In the genomic region with DNA sequence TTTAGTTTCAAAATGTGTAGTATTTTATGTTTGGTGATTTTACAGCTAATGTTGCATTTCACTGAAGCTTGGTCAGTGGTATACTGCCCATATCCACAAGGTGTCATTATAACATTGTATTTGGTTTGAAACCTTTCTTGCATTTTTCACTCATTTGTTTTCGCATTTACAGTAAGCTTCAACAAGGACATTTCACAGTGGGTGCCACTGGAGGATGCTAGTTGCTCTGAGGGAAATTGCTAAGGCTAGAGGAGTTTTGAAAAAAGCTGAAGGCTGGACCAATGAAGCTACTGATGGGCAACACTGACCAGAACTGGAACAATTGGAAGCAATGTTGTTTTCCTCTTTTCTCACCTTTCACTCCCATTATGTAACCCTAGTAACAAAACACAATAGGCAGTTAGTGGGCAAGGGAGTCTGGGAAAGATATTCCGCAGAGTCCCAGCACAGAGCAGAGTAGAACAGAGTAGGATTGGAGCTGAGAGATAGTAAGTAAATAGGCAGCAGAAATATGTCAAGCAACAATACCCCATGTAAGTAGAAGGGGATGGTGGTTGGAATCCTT, we compare ENCODE assay signal across 8 cellular contexts. TPM values are rescaled to one million over a fixed set of nuclear protein-coding genes. Genes with fewer than 3 reads are reported as not detected.
DNase-seq lines count a peak whose midpoint lies in the region; ATAC-seq and TF ChIP-seq lines count a peak whose summit lies in the region.

No MANE protein-coding gene starts in this region.

- TF ChIP-seq RAD21 in neural cell (conservative IDR thresholded peaks at IDR 0.05), result peak; percentile 99

- no peaks in the 10 kb centered on the region for H3F3A ChIP-seq in neural cell (ENCODE audit: insufficient read depth, low read length, poor library complexity, severe bottlenecking)

- H3K4me3 ChIP-seq in esophagus squamous epithelium (no peak overlapping the region), neural cell (ENCODE audit: low read length) (no peak overlapping the region)

- intact Hi-C loops in esophagus squamous epithelium (cut with DNase I), result loop anchor here (10.0 kb wide), 1 partner anchor 111 kb away; no protein-coding TSS in a partner anchor

- H2AFZ ChIP-seq in neural cell (ENCODE audit: low read depth, low read length), result no peak overlapping the region

- H3K9me2 ChIP-seq in neural cell (ENCODE audit: insufficient read depth, low read length), result no peaks in the 10 kb centered on the region

- CTCF ChIA-PET in RWPE1 (lab: Yijun Ruan, JAX), result interaction anchor here (0.5 to 1.7 kb wide), 15 partner anchors 10 to 1804 kb away, joined by 3 to 23 read pairs (median 3); no protein-coding TSS in a partner anchor

- H3K4me2 ChIP-seq in neural cell (ENCODE audit: low read length), result no peak overlapping the region

- H4K20me1 ChIP-seq in neural cell (ENCODE audit: insufficient read depth), result no peaks in the 10 kb centered on the region

- H3K27me3 ChIP-seq in esophagus squamous epithelium (no peaks in the 10 kb centered on the region), neural cell (ENCODE audit: insufficient read depth, low read depth, low read length) (no peaks in the 10 kb centered on the region)

- POLR2A ChIA-PET in RWPE1 (lab: Yijun Ruan, JAX; ENCODE audit: low non-redundant PET), result no interaction called here

- TF ChIP-seq CTCF in RWPE1 (conservative IDR thresholded peaks at IDR 0.05; ENCODE audit: low read depth) (peak; percentile 89), esophagus squamous epithelium (IDR thresholded peaks at IDR 0.05) (peak in 5 of 6 experiments; percentile 58 to 81 (median 67)), neural cell (IDR thresholded peaks at IDR 0.05; ENCODE audit: poor library complexity, severe bottlenecking) (peak; percentile 98)

- no peak overlapping the region for H3K9ac ChIP-seq in neural cell (ENCODE audit: low read length)

- no peaks in the 10 kb centered on the region for H3K79me2 ChIP-seq in neural cell (replicated peaks; ENCODE audit: insufficient read depth, low read length)

- H3K9me3 ChIP-seq in esophagus squamous epithelium (no peaks in the 10 kb centered on the region), neural cell (ENCODE audit: low read length) (no peaks in the 10 kb centered on the region)

- WGBS in esophagus squamous epithelium, 2 donors, result 15 to 23% methylated on average over 2 of the region's 2 CpGs

- no peaks in the 10 kb centered on the region for H3K4me1 ChIP-seq in esophagus squamous epithelium

- H3K27ac ChIP-seq in RWPE1 (no peak overlapping the region), esophagus squamous epithelium (no peak overlapping the region), neural cell (ENCODE audit: low read length) (no peak overlapping the region)

- H3K36me3 ChIP-seq in esophagus squamous epithelium (no peaks in the 10 kb centered on the region), neural cell (ENCODE audit: insufficient read depth, low read length) (no peaks in the 10 kb centered on the region)

- DNase-seq in EL (peak; percentile 24), KG1 (lab: John Stamatoyannopoulos, UW) (peak; percentile 16), RWPE1 (ENCODE audit: low spot score) (peak; percentile 45), esophagus squamous epithelium (lab: John Stamatoyannopoulos, UW) (no peak)
- no peak for DNase-seq in stimulated activated CD4-positive, alpha-beta T cell treated with anti-CD3 and anti-CD28 coated beads, Interleukin-15, amount 100 ng/mL, for 24 hours

- peak; percentile 41 for TF ChIP-seq EP300 in neural cell (conservative IDR thresholded peaks at IDR 0.05; ENCODE audit: poor library complexity, severe bottlenecking)

- peak; percentile 69 for ATAC-seq in GM21515 (IDR thresholded peaks at IDR 0.05; ENCODE audit: unreplicated experiment)
- ATAC-seq in HG02970 (IDR thresholded peaks at IDR 0.05; ENCODE audit: low FRiP score, unreplicated experiment), result no peak

- no peak for TF ChIP-seq POLR2A in esophagus squamous epithelium (IDR thresholded peaks at IDR 0.05)

TF ChIP-seq in neural cell, 6 proteins besides CTCF, POLR2A, EP300 and RAD21:
- no peak for TF ChIP-seq EZH2 (IDR thresholded peaks at IDR 0.05; ENCODE audit: borderline replicate concordance, insufficient read depth, low read length, poor library complexity, severe bottlenecking)
- TF ChIP-seq POLR2AphosphoS5 (IDR thresholded peaks at IDR 0.05), result peak; percentile 30
- no peak for TF ChIP-seq MXI1 (conservative IDR thresholded peaks at IDR 0.05; ENCODE audit: poor library complexity, severe bottlenecking)
- TF ChIP-seq SMC3 (conservative IDR thresholded peaks at IDR 0.05; ENCODE audit: poor library complexity), result peak; percentile 99
- no peak for TF ChIP-seq TAF1 (IDR thresholded peaks at IDR 0.05; ENCODE audit: low read depth)
TF ChIP-seq in neural cell: peak in this region for 2.

RNA-seq across cellular contexts. Expression of a gene that starts 23.6 kb away (rescaled TPM):
- 10 to 100 TPM; 44.5 to 76.6 (median 62.6) TPM for total RNA-seq in esophagus squamous epithelium
- 82.5 and 97.2 TPM in 2 replicates for polyA plus RNA-seq in neural cell
- 50.2 and 56.3 TPM in 2 replicates for polyA minus RNA-seq in neural cell

Comparison
In these comparisons a context has a peak if more than half of its experiments do, and no peak if none do; other contexts are left out.
1. DNase-seq: peak in EL (single experiment), KG1 (single experiment) and RWPE1 (single experiment); none in esophagus squamous epithelium (single experiment) and stimulated activated CD4-positive, alpha-beta T cell treated with anti-CD3 and anti-CD28 coated beads, Interleukin-15, amount 100 ng/mL, for 24 hours (single experiment).
2. Peak in every context shown above with its lines, with median percentiles within 50 percentile points of each other: CTCF ChIP-seq.